Comparison of ENCODE assay signal across 25 cellular contexts in the genomic region with DNA sequence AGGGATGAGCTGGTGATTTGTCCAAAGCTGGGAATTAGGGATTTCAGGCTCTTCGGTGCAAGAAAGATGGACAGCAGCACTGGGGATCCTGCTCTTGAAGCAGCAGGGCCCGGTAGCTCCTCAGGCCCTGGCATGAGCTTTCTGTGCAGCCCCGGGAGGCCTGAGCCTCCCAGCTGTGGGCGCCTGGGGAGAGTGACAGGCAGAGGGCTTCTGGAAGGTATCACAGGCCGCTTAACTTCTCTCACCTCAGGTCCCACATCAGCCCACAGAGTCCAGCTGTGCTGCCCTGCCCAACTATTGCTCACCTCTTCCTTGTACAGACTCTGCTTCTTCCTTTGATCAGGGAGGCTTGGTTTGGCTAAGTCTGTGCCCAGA. TPM values are rescaled to one million over a fixed set of nuclear protein-coding genes. Genes with fewer than 3 reads are reported as not detected.
DNase-seq lines count a peak whose midpoint lies in the region; ATAC-seq and TF ChIP-seq lines count a peak whose summit lies in the region.
"Had no signal": no experiment of that assay in that cellular context is flagged by ENCODE, and none has a peak within 500 bp of the region (broad histone marks: within the 10 kb centered on the region; RNA-seq: fewer than 3 reads in every experiment).

No MANE protein-coding gene starts in this region.

- H3K36me3 Mint-ChIP-seq in neural crest cell (ENCODE audit: low read depth), result no peaks in the 10 kb centered on the region
- H3K36me3 Mint-ChIP-seq in stimulated activated effector memory CD8-positive, alpha-beta T cell treated with anti-CD3 and anti-CD28 coated beads, Interleukin-12 subunit alpha, Interleukin-12 subunit beta, amount 100 ng/mL, for 72 hours, result no peaks in the 10 kb centered on the region
- H3K36me3 Mint-ChIP-seq: CD14-positive monocyte; CD4-positive, alpha-beta memory T cell; CD4-positive, CD25-positive, alpha-beta regulatory T cell; CD8-positive, alpha-beta memory T cell had no signal

- no peak overlapping the region for H3K4me3 Mint-ChIP-seq in neural crest cell
- no peak overlapping the region for H3K4me3 Mint-ChIP-seq in stimulated activated effector memory CD8-positive, alpha-beta T cell treated with anti-CD3 and anti-CD28 coated beads, Interleukin-12 subunit alpha, Interleukin-12 subunit beta, amount 100 ng/mL, for 72 hours
- no peak overlapping the region for H3K4me3 Mint-ChIP-seq in stimulated activated naive CD8-positive, alpha-beta T cell treated with anti-CD3 and anti-CD28 coated beads, Interleukin-15, amount 100 ng/mL, for 72 hours
- H3K4me3 Mint-ChIP-seq: CD14-positive monocyte; CD4-positive, CD25-positive, alpha-beta regulatory T cell had no signal

- intact Hi-C loops in posterior vena cava (cut with DNase I), result no loop called here

- H3K27me3 Mint-ChIP-seq in neural crest cell (ENCODE audit: low read depth), result no peaks in the 10 kb centered on the region
- peaks cover 40% of the 10 kb centered on the region for H3K27me3 Mint-ChIP-seq in stimulated activated naive CD8-positive, alpha-beta T cell treated with anti-CD3 and anti-CD28 coated beads, Interleukin-15, amount 100 ng/mL, for 72 hours

- H3K27ac Mint-ChIP-seq in neural crest cell (ENCODE audit: unreplicated experiment), result peak overlapping the region; percentile 62
- H3K27ac Mint-ChIP-seq in stimulated activated effector memory CD8-positive, alpha-beta T cell treated with anti-CD3 and anti-CD28 coated beads, Interleukin-12 subunit alpha, Interleukin-12 subunit beta, amount 100 ng/mL, for 72 hours, result no peak overlapping the region
- no peak overlapping the region for H3K27ac Mint-ChIP-seq in stimulated activated naive CD8-positive, alpha-beta T cell treated with anti-CD3 and anti-CD28 coated beads, Interleukin-15, amount 100 ng/mL, for 72 hours
- H3K27ac Mint-ChIP-seq: CD14-positive monocyte; CD4-positive, alpha-beta memory T cell; CD4-positive, CD25-positive, alpha-beta regulatory T cell; CD8-positive, alpha-beta memory T cell had no signal

- peak; percentile 15 for DNase-seq in activated CD8-positive, alpha-beta memory T cell treated with anti-CD3 and anti-CD28 coated beads, Interleukin-2, amount 50 U/mL, for 48 hours
- no peak for DNase-seq in activated CD8-positive, alpha-beta memory T cell treated with anti-CD3 and anti-CD28 coated beads, Interleukin-2, amount 50 U/mL, for 4 hours
- DNase-seq in neural crest cell (ENCODE audit: low read depth, low spot score) (no peak), posterior vena cava (ENCODE audit: low spot score) (peak; percentile 37), AG08395 (ENCODE audit: low spot score) (no peak)
- DNase-seq in stimulated activated effector memory CD8-positive, alpha-beta T cell treated with anti-CD3 and anti-CD28 coated beads, Interleukin-12 subunit alpha, Interleukin-12 subunit beta, amount 100 ng/mL, for 72 hours (ENCODE audit: low spot score in 2 of 2), result no peak
- no peak for DNase-seq in stimulated activated naive CD8-positive, alpha-beta T cell treated with anti-CD3 and anti-CD28 coated beads, Interleukin-15, amount 100 ng/mL, for 72 hours
- DNase-seq: BE2C; C1 segment of cervical spinal cord; CD4-positive, alpha-beta memory T cell; CD4-positive, CD25-positive, alpha-beta regulatory T cell; CD8-positive, alpha-beta memory T cell; COR-L47; DMS 273 treated with DMSO at 0.1 percent for 48 hours; DMS153; DMS53; DMS79; DND-41; EL; GDM1 had no signal

- TF ChIP-seq CTCF in neural crest cell (conservative IDR thresholded peaks at IDR 0.05), result no peak

- no peak for ATAC-seq in stimulated activated effector memory CD8-positive, alpha-beta T cell treated with anti-CD3 and anti-CD28 coated beads, Interleukin-12 subunit alpha, Interleukin-12 subunit beta, amount 100 ng/mL, for 72 hours
- ATAC-seq in stimulated activated naive CD8-positive, alpha-beta T cell treated with anti-CD3 and anti-CD28 coated beads, Interleukin-15, amount 100 ng/mL, for 72 hours, result no peak
- ATAC-seq: A549, GM12878 had no signal

- no peaks in the 10 kb centered on the region for H3K9me3 Mint-ChIP-seq in neural crest cell
- no peaks in the 10 kb centered on the region for H3K9me3 Mint-ChIP-seq in stimulated activated effector memory CD8-positive, alpha-beta T cell treated with anti-CD3 and anti-CD28 coated beads, Interleukin-12 subunit alpha, Interleukin-12 subunit beta, amount 100 ng/mL, for 72 hours
- no peaks in the 10 kb centered on the region for H3K9me3 Mint-ChIP-seq in stimulated activated naive CD8-positive, alpha-beta T cell treated with anti-CD3 and anti-CD28 coated beads, Interleukin-15, amount 100 ng/mL, for 72 hours
- H3K9me3 Mint-ChIP-seq: CD4-positive, alpha-beta memory T cell had no signal

- peaks cover 31% of the 10 kb centered on the region for H3K4me1 Mint-ChIP-seq in neural crest cell
- no peaks in the 10 kb centered on the region for H3K4me1 Mint-ChIP-seq in stimulated activated effector memory CD8-positive, alpha-beta T cell treated with anti-CD3 and anti-CD28 coated beads, Interleukin-12 subunit alpha, Interleukin-12 subunit beta, amount 100 ng/mL, for 72 hours
- H3K4me1 Mint-ChIP-seq in stimulated activated naive CD8-positive, alpha-beta T cell treated with anti-CD3 and anti-CD28 coated beads, Interleukin-15, amount 100 ng/mL, for 72 hours, result peaks cover 13% of the 10 kb centered on the region
- H3K4me1 Mint-ChIP-seq: CD4-positive, CD25-positive, alpha-beta regulatory T cell; CD8-positive, alpha-beta memory T cell had no signal

RNA-seq across cellular contexts. Expression of a gene that starts 14.6 kb away (rescaled TPM):
- total RNA-seq in neural crest cell, result 18.7 and 22.0 TPM in 2 replicates
- 1 to 10 TPM; 2.8 to 3.6 TPM for total RNA-seq in posterior vena cava
- total RNA-seq: A172; CD8-positive, alpha-beta memory T cell; G401; GM12878 had no signal

Comparison
In these comparisons a context has a peak if more than half of its experiments do, and no peak if none do; other contexts are left out.
1. DNase-seq: peak in activated CD8-positive, alpha-beta memory T cell treated with anti-CD3 and anti-CD28 coated beads, Interleukin-2, amount 50 U/mL, for 48 hours (single experiment) and posterior vena cava (single experiment); none in activated CD8-positive, alpha-beta memory T cell treated with anti-CD3 and anti-CD28 coated beads, Interleukin-2, amount 50 U/mL, for 4 hours (single experiment), neural crest cell (single experiment), stimulated activated effector memory CD8-positive, alpha-beta T cell treated with anti-CD3 and anti-CD28 coated beads, Interleukin-12 subunit alpha, Interleukin-12 subunit beta, amount 100 ng/mL, for 72 hours (0 of 2), AG08395 (single experiment) and stimulated activated naive CD8-positive, alpha-beta T cell treated with anti-CD3 and anti-CD28 coated beads, Interleukin-15, amount 100 ng/mL, for 72 hours (0 of 2).